ENCODE assay signal across 1 cellular context in genomic region chr9:34126207-34127034, GRCh38.
TF ChIP-seq lines count a peak whose summit lies in the region.

TSS of gene DCAF12 (minus strand) at chr9:34126698. CDS start at chr9:34126431, 267 bp downstream.

TF ChIP-seq in SK-N-SH, 30 proteins besides CTCF, POLR2A, EP300 and RAD21 (continued from another document):
- TF ChIP-seq REST (IDR thresholded peaks at IDR 0.05; ENCODE audit: low read depth, low read length): 0 out of 2 replicates have a peak, but pooled peaks have one; percentile 10
- TF ChIP-seq EZH2phosphoT487 (IDR thresholded peaks at IDR 0.05; ENCODE audit: borderline replicate concordance, low read depth): no peak
- peak; percentile 73; the same call in 1 of the 2 replicates for TF ChIP-seq SIN3A (IDR thresholded peaks at IDR 0.05; ENCODE audit: borderline replicate concordance, low read depth, low read length)
- TF ChIP-seq SMC3 (IDR thresholded peaks at IDR 0.05; ENCODE audit: low read depth, low read length): 0 out of 2 replicates have a peak, but pooled peaks have one; percentile 10
- TF ChIP-seq RCOR1 (IDR thresholded peaks at IDR 0.05; ENCODE audit: low read length): no peak
- TF ChIP-seq FOSL2 (IDR thresholded peaks at IDR 0.05; ENCODE audit: borderline replicate concordance, low read depth): no peak
- TF ChIP-seq, protein P1, sequence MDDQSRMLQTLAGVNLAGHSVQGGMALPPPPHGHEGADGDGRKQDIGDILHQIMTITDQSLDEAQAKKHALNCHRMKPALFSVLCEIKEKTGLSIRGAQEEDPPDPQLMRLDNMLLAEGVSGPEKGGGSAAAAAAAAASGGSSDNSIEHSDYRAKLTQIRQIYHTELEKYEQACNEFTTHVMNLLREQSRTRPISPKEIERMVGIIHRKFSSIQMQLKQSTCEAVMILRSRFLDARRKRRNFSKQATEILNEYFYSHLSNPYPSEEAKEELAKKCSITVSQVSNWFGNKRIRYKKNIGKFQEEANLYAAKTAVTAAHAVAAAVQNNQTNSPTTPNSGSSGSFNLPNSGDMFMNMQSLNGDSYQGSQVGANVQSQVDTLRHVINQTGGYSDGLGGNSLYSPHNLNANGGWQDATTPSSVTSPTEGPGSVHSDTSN (IDR thresholded peaks at IDR 0.05): no peak
- TF ChIP-seq JUND (IDR thresholded peaks at IDR 0.05): no peak
- no peak for TF ChIP-seq YY1 (IDR thresholded peaks at IDR 0.05; ENCODE audit: low read depth)
- no peak for TF ChIP-seq USF1 (IDR thresholded peaks at IDR 0.05; ENCODE audit: borderline replicate concordance, low read depth)
- 0 out of 2 replicates have a peak, but pooled peaks have one; percentile 19 for TF ChIP-seq FOXJ3 (CRISPR knock-in tag; IDR thresholded peaks at IDR 0.05)
- TF ChIP-seq FOXM1 (IDR thresholded peaks at IDR 0.05; ENCODE audit: low read depth): no peak
- TF ChIP-seq ELF1 (IDR thresholded peaks at IDR 0.05): peak; percentile 24
- peak; percentile 54; the same call in 1 of the 2 replicates for TF ChIP-seq MXI1 (IDR thresholded peaks at IDR 0.05; ENCODE audit: low read depth, low read length)
- TF ChIP-seq, protein P2, sequence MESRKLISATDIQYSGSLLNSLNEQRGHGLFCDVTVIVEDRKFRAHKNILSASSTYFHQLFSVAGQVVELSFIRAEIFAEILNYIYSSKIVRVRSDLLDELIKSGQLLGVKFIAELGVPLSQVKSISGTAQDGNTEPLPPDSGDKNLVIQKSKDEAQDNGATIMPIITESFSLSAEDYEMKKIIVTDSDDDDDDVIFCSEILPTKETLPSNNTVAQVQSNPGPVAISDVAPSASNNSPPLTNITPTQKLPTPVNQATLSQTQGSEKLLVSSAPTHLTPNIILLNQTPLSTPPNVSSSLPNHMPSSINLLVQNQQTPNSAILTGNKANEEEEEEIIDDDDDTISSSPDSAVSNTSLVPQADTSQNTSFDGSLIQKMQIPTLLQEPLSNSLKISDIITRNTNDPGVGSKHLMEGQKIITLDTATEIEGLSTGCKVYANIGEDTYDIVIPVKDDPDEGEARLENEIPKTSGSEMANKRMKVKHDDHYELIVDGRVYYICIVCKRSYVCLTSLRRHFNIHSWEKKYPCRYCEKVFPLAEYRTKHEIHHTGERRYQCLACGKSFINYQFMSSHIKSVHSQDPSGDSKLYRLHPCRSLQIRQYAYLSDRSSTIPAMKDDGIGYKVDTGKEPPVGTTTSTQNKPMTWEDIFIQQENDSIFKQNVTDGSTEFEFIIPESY (IDR thresholded peaks at IDR 0.05; ENCODE audit: borderline replicate concordance, low read depth): no peak
- TF ChIP-seq GABPA (IDR thresholded peaks at IDR 0.05; ENCODE audit: low read depth): peak; percentile 64
